1 cellular context compared by ENCODE assay signal in the genomic region with DNA sequence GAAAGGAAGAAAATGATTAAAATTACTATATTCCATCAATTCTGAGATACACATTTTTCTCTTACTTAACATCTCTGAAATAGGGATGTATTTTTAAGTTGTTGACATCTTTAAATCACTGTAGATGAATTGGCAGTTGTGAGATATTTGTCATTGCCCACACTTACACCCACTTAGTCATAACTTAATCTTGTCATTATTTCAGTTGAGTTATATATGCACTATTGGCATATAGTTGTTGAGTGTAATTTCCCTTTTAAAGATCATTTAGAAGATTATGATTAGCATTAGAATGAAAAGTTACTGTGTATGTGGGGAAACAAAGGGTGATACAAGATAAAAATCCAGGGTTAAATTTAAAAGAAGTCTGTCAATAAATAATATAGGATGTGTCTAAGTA.
TF ChIP-seq lines count a peak whose summit lies in the region.

No MANE protein-coding gene starts in this region.

TF ChIP-seq in HCT116, 20 proteins besides CTCF, POLR2A, EP300 and RAD21:
- TF ChIP-seq EZH2 (IDR thresholded peaks at IDR 0.05) (no peak), ATF3 (IDR thresholded peaks at IDR 0.05) (no peak), CBX3 (IDR thresholded peaks at IDR 0.05; ENCODE audit: low read depth) (no peak), SP1 (IDR thresholded peaks at IDR 0.05; ENCODE audit: low read depth) (no peak), ZNF274 (IDR thresholded peaks at IDR 0.05; ENCODE audit: low read depth, low read length) (no peak), ZFX (IDR thresholded peaks at IDR 0.05) (no peak), FOSL1 (IDR thresholded peaks at IDR 0.05; ENCODE audit: low read depth) (no peak), TCF7L2 (IDR thresholded peaks at IDR 0.05; ENCODE audit: borderline replicate concordance, extremely low read depth, insufficient read depth, insufficient read length) (no peak), SIN3A (IDR thresholded peaks at IDR 0.05; ENCODE audit: low read depth) (no peak), POLR2AphosphoS5 (IDR thresholded peaks at IDR 0.05; ENCODE audit: low read depth, low read length) (no peak), EZH2phosphoT487 (IDR thresholded peaks at IDR 0.05; ENCODE audit: borderline replicate concordance) (no peak), CEBPB (IDR thresholded peaks at IDR 0.05; ENCODE audit: low read depth) (no peak)
- TF ChIP-seq, protein P1, sequence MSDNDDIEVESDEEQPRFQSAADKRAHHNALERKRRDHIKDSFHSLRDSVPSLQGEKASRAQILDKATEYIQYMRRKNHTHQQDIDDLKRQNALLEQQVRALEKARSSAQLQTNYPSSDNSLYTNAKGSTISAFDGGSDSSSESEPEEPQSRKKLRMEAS (IDR thresholded peaks at IDR 0.05), result no peak
- TF ChIP-seq, protein P2, sequence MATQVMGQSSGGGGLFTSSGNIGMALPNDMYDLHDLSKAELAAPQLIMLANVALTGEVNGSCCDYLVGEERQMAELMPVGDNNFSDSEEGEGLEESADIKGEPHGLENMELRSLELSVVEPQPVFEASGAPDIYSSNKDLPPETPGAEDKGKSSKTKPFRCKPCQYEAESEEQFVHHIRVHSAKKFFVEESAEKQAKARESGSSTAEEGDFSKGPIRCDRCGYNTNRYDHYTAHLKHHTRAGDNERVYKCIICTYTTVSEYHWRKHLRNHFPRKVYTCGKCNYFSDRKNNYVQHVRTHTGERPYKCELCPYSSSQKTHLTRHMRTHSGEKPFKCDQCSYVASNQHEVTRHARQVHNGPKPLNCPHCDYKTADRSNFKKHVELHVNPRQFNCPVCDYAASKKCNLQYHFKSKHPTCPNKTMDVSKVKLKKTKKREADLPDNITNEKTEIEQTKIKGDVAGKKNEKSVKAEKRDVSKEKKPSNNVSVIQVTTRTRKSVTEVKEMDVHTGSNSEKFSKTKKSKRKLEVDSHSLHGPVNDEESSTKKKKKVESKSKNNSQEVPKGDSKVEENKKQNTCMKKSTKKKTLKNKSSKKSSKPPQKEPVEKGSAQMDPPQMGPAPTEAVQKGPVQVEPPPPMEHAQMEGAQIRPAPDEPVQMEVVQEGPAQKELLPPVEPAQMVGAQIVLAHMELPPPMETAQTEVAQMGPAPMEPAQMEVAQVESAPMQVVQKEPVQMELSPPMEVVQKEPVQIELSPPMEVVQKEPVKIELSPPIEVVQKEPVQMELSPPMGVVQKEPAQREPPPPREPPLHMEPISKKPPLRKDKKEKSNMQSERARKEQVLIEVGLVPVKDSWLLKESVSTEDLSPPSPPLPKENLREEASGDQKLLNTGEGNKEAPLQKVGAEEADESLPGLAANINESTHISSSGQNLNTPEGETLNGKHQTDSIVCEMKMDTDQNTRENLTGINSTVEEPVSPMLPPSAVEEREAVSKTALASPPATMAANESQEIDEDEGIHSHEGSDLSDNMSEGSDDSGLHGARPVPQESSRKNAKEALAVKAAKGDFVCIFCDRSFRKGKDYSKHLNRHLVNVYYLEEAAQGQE (IDR thresholded peaks at IDR 0.05; ENCODE audit: low read depth), result no peak
TF ChIP-seq in HCT116: peak in this region for 0.
